4 cellular contexts compared by ENCODE assay signal in the genomic region with DNA sequence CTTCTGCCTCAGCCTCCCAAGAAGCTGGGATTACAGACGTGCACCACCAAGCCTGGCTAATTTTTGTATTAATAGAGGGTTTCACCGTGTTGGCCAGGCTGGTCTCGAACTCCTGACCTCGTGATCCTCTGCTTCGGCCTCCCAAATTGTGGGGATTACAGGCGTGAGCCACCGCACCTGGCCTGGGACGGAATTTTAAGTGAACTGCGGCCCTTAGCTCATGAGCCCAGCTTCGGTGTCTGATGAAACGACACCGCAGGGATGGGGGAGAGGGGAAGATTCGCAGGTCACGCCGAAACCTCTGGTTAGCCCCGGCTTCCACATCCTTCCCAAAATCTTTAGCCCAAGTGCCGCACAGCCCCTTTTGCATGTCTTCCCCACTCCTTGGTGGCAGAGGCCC. TPM values are rescaled to one million over a fixed set of nuclear protein-coding genes. Genes with fewer than 3 reads are reported as not detected.
"Had no signal": no experiment of that assay in that cellular context is flagged by ENCODE, and none has a peak within 500 bp of the region (broad histone marks: within the 10 kb centered on the region; RNA-seq: fewer than 3 reads in every experiment).

No MANE protein-coding gene starts in this region.

- DNase-seq: GDM1, GF-D8 had no signal

- ATAC-seq: GM12878 had no signal

- H3K4me3 ChIP-seq: GM12878 had no signal

RNA-seq across cellular contexts. Expression of a gene that starts 45.6 kb away (rescaled TPM):
- total RNA-seq: G401, GM12878 had no signal
- polyA plus RNA-seq: GM12878 had no signal

RNA-seq across cellular contexts. Expression of a gene that starts 56.9 kb away (rescaled TPM):
- total RNA-seq: G401, GM12878 had no signal
- polyA plus RNA-seq: GM12878 had no signal
